Comparison of ENCODE assay signal across 1 cellular context in genomic region chr7:22708214-22708613, GRCh38. TPM values are rescaled to one million over a fixed set of nuclear protein-coding genes. Genes with fewer than 3 reads are reported as not detected.
"Had no signal": no experiment of that assay in that cellular context is flagged by ENCODE, and none has a peak within 500 bp of the region (broad histone marks: within the 10 kb centered on the region; RNA-seq: fewer than 3 reads in every experiment).

No MANE protein-coding gene starts in this region.

RNA-seq across cellular contexts. Expression of gene IL6, which starts 18.8 kb away (rescaled TPM):
- total RNA-seq: esophagus mucosa had no signal
